In genomic region chr4:21656832-21657231, GRCh38 we compare ENCODE assay signal across 1 cellular context.
TF ChIP-seq lines count a peak whose summit lies in the region.

No MANE protein-coding gene starts in this region.

TF ChIP-seq in SK-N-SH, 30 proteins besides CTCF, POLR2A, EP300 and RAD21 (continued from another document):
- TF ChIP-seq MEF2A (IDR thresholded peaks at IDR 0.05; ENCODE audit: borderline replicate concordance, low read depth): no peak
- TF ChIP-seq POLR2AphosphoS5 (IDR thresholded peaks at IDR 0.05; ENCODE audit: low read depth, low read length): no peak
- TF ChIP-seq SIN3A (IDR thresholded peaks at IDR 0.05; ENCODE audit: borderline replicate concordance, low read depth, low read length): no peak
- TF ChIP-seq NRF1 (IDR thresholded peaks at IDR 0.05; ENCODE audit: low read depth, low read length): no peak
- no peak for TF ChIP-seq RFX5 (IDR thresholded peaks at IDR 0.05; ENCODE audit: low read length)
- 0 out of 2 replicates have a peak, but pooled peaks have one; percentile 4 for TF ChIP-seq JUND (IDR thresholded peaks at IDR 0.05)
